ENCODE assay signal across 1 cellular context in the genomic region with DNA sequence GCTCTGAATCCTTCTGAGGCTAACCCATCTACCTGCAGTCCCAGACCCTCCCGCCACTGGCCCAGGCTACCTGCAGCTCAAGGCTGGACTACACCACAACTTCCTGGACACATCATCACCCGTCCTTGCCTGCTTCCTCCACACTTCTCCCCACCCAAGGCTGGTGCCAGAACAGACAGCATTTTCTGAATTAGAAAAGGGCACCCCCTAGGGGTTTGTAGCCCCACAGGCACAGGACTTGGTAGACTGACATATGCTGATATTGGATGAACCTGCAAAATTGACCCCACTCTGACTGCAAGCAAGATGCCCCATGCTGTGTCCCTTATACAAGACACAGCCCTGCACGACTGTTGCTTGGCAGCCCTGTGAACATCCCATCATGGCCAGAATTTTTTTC.
TF ChIP-seq lines count a peak whose summit lies in the region.

No MANE protein-coding gene starts in this region.

TF ChIP-seq in H1, 55 proteins besides CTCF, POLR2A, EP300 and RAD21:
- TF ChIP-seq JUN (IDR thresholded peaks at IDR 0.05; ENCODE audit: low read depth, low read length) (no peak), PHF8 (conservative IDR thresholded peaks at IDR 0.05; ENCODE audit: low read depth, low read length) (no peak), TAF1 (IDR thresholded peaks at IDR 0.05; ENCODE audit: low read depth, low read length) (no peak), NANOG (IDR thresholded peaks at IDR 0.05; ENCODE audit: insufficient read depth, low read depth, low read length, poor library complexity, severe bottlenecking) (no peak), RBBP5 (IDR thresholded peaks at IDR 0.05; ENCODE audit: borderline replicate concordance, low read depth, low read length) (no peak)
